Comparison of ENCODE assay signal across 9 cellular contexts in the genomic region with DNA sequence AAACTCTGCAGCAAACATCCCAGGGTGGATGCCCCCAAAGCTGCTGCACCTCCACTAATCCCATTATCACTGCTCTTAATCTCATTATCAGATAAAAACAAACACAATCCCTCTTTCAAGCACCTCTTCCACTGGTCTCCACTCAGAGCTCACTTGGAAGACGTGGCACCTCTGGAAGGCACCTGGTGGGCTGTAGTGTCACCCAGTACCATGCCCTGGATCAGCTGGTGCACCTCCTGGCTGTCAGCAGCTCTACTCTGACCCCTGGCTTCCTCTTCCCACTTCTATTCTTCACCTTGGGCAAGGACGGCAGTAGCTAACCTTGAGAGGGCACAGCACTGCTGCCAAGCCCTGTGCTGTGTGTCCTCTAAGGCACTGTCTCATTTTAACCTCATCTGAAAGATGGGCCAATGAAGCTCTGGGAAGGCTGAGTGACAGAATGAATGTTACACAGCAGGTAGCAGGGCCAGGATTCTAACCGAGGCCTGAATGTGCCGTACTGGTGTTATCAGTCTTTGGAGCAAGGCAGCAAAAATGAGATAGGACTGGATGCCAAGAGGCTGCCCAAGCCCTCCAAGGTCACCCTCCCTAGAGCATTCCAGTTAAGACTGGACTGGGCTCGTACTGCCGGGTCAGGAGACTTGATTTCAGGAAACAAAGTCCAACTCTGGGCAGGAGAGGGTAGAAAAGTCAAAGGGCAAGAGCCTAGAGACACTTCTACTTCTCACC. TPM values are rescaled to one million over a fixed set of nuclear protein-coding genes. Genes with fewer than 3 reads are reported as not detected.
DNase-seq lines count a peak whose midpoint lies in the region; ATAC-seq, FAIRE-seq and TF ChIP-seq lines count a peak whose summit lies in the region.
"Had no signal": no experiment of that assay in that cellular context is flagged by ENCODE, and none has a peak within 500 bp of the region (broad histone marks: within the 10 kb centered on the region; RNA-seq: fewer than 3 reads in every experiment).

No MANE protein-coding gene starts in this region.

- peaks cover 87 to 88% of the 10 kb centered on the region in 2 donors for H3K4me1 Mint-ChIP-seq in natural killer cell

- intact Hi-C loops in IMR-90 (cut with micrococcal nuclease), result loop anchor here (5.0 kb wide), 2 partner anchors 33 to 43 kb away; no protein-coding TSS in a partner anchor
- intact Hi-C loops in natural killer cell (cut with micrococcal nuclease), result loop anchor here (5.0 kb wide), 1 partner anchor 33 kb away; no protein-coding TSS in a partner anchor

- peak overlapping the region; percentile 39; the same call in 2 of the 3 replicates for H3K4me2 ChIP-seq in A549
- H3K4me2 ChIP-seq in IMR-90 (ENCODE audit: low read depth, low read length), result peak overlapping the region; percentile 10; the same call in 1 of the 2 replicates

- no peaks in the 10 kb centered on the region for H3K27me3 Mint-ChIP-seq in natural killer cell (ENCODE audit: low read depth in 2 of 2)

- in situ Hi-C loops in IMR-90 (cut with MboI; ENCODE audit: low sequenced_read_pairs), result no loop called here

- H2BK15ac ChIP-seq in IMR-90 (ENCODE audit: low read depth, low read length), result no peak overlapping the region

- FAIRE-seq in A549 (lab: Jason Lieb, UNC), result no peak
- no peak for FAIRE-seq in urothelium cell line (lab: Jason Lieb, UNC)

- no peak for DNase-seq in A549 (ENCODE audit: low read depth in 1 of 2, low spot score in 1 of 2)
- no peak for DNase-seq in IMR-90
- DNase-seq in natural killer cell, result no peak
- DNase-seq in urothelium cell line (ENCODE audit: low spot score), result no peak
- no peak for DNase-seq in NCI-H1092 (lab: John Stamatoyannopoulos, UW)
- DNase-seq: KBM-7 had no signal

- no peak overlapping the region for H3K9ac ChIP-seq in IMR-90 (ENCODE audit: low read depth, low read length)

- no peak overlapping the region for H2BK20ac ChIP-seq in IMR-90 (ENCODE audit: low read depth, low read length)

- H4K8ac ChIP-seq in IMR-90 (ENCODE audit: low read depth in 2 of 2, low read length in 2 of 2), result no peak overlapping the region

- H2AK5ac ChIP-seq in IMR-90 (ENCODE audit: low read depth, low read length), result no peak overlapping the region

- ATAC-seq in A549, result peak; percentile 34 to 55; a peak in 3 of 6 replicates
- ATAC-seq in IMR-90 (ENCODE audit: low read depth), result no peak
- peak; percentile 25 to 47 (median 45) for ATAC-seq in natural killer cell
- no peak for ATAC-seq in HG02981 (IDR thresholded peaks at IDR 0.05; ENCODE audit: unreplicated experiment)
- no peak for ATAC-seq in GM18868 (IDR thresholded peaks at IDR 0.05; ENCODE audit: unreplicated experiment)

- H3K9me3 ChIP-seq in A549 (no peaks in the 10 kb centered on the region), IMR-90 (ENCODE audit: control insufficient read depth, insufficient read depth, low read length) (no peaks in the 10 kb centered on the region), ectodermal cell (ENCODE audit: control insufficient read depth, low read length) (no peaks in the 10 kb centered on the region)

- peak overlapping the region; percentile 26 for H2AK9ac ChIP-seq in IMR-90 (replicated peaks; ENCODE audit: low read depth, low read length, poor library complexity)

- peak overlapping the region; percentile 15; the same call in 1 of the 2 replicates for H3K14ac ChIP-seq in IMR-90 (replicated peaks; ENCODE audit: low read depth, low read length)

- H3K9me1 ChIP-seq in IMR-90 (ENCODE audit: insufficient read depth, low read length), result peaks cover 52% of the 10 kb centered on the region

- no peak overlapping the region for H2BK120ac ChIP-seq in IMR-90 (ENCODE audit: low read depth, low read length)

- no peak overlapping the region for H2AFZ ChIP-seq in IMR-90 (replicated peaks; ENCODE audit: low read length, poor library complexity)

- H3K27me3 ChIP-seq in IMR-90 (ENCODE audit: control insufficient read depth, insufficient read depth, low read length) (no peaks in the 10 kb centered on the region), ectodermal cell (ENCODE audit: control insufficient read depth, insufficient read depth, low read length, poor library complexity, severe bottlenecking) (no peaks in the 10 kb centered on the region)

- no peak overlapping the region for H2BK5ac ChIP-seq in IMR-90 (ENCODE audit: low read depth, low read length, poor library complexity, severe bottlenecking)

- H4K5ac ChIP-seq in IMR-90 (ENCODE audit: low read depth, low read length), result no peak overlapping the region

- 63% methylated on average over 6 of the region's 6 CpGs for WGBS in A549 (ENCODE audit: missing lambda C conversion rate)
- 47% methylated on average over 2 of the region's 6 CpGs; no CpG with 5 or more reads in 1 of the 2 experiments for WGBS in IMR-90 (ENCODE audit: extremely low coverage in 2 of 2, insufficient read length in 1 of 2), 2 experiments
- 64 to 72% methylated on average over 6 of the region's 6 CpGs for WGBS in ectodermal cell, 2 experiments

- H3K4me3 ChIP-seq in A549 (no peak overlapping the region), IMR-90 (ENCODE audit: insufficient read depth, low read depth, low read length) (no peak overlapping the region), ectodermal cell (ENCODE audit: insufficient read depth, low read depth, low read length) (no peak overlapping the region)

- CTCF ChIA-PET in A549 (lab: Yijun Ruan, JAX) (interaction anchor here (1.1 kb wide), 1 partner anchor 18 kb away, joined by 3 read pairs; no protein-coding TSS in a partner anchor), IMR-90 (lab: Yijun Ruan, JAX) (interaction anchor here (0.6 kb wide), 1 partner anchor 18 kb away, joined by 6 read pairs; no protein-coding TSS in a partner anchor)

- no peak overlapping the region for H3K4ac ChIP-seq in IMR-90 (ENCODE audit: low read depth, low read length)

- no peak for TF ChIP-seq CTCF in A549 (IDR thresholded peaks at IDR 0.05)
- no peak for TF ChIP-seq CTCF in IMR-90 (conservative IDR thresholded peaks at IDR 0.05; ENCODE audit: low read depth, low read length)
- TF ChIP-seq CTCF in natural killer cell (IDR thresholded peaks at IDR 0.05), result no peak

- BruUV-seq in IMR-90 (replicated peaks; lab: Mats Ljungman, UMichigan), result no TSS peak

- 0 out of 2 replicates have a peak overlapping the region, but pooled peaks have one; percentile 64 for H3K23ac ChIP-seq in IMR-90 (ENCODE audit: low read depth, low read length)

- no peak for TF ChIP-seq POLR2A in A549 (IDR thresholded peaks at IDR 0.05; ENCODE audit: low read length)
- TF ChIP-seq POLR2A in IMR-90 (IDR thresholded peaks at IDR 0.05; ENCODE audit: low read depth, low read length), result no peak

- TF ChIP-seq EP300 in A549 (IDR thresholded peaks at IDR 0.05), result no peak

- peak overlapping the region; percentile 35 to 48; a peak in 3 of 6 replicates for H3K27ac ChIP-seq in A549
- no peak overlapping the region for H3K27ac ChIP-seq in IMR-90 (ENCODE audit: insufficient read depth, low read length)
- H3K27ac ChIP-seq in ectodermal cell (ENCODE audit: insufficient read depth, low read depth, low read length, poor library complexity, severe bottlenecking), result peak overlapping the region; percentile 39

- dilution Hi-C loops in IMR-90 (cut with HindIII; ENCODE audit: low sequenced_read_pairs, unreplicated experiment), result no loop called here

- H3K4me1 ChIP-seq in A549, result peaks cover 88% of the 10 kb centered on the region
- H3K4me1 ChIP-seq in IMR-90 (ENCODE audit: control insufficient read depth, insufficient read depth, low read length), result peaks cover 35% of the 10 kb centered on the region
- peaks cover 15% of the 10 kb centered on the region for H3K4me1 ChIP-seq in ectodermal cell (ENCODE audit: control insufficient read depth, insufficient read depth, low read length)

- H3K18ac ChIP-seq in IMR-90 (ENCODE audit: low read depth, low read length), result no peak overlapping the region

- peak overlapping the region; percentile 40 for H3K4me3 Mint-ChIP-seq in natural killer cell

- TF ChIP-seq RAD21 in A549 (conservative IDR thresholded peaks at IDR 0.05 in 1 of 2, IDR thresholded peaks at IDR 0.05 in 1 of 2), result no peak
- no peak for TF ChIP-seq RAD21 in IMR-90 (IDR thresholded peaks at IDR 0.05; ENCODE audit: low read length)

- peaks cover 0 to 59% of the 10 kb centered on the region in 2 experiments; a peak in 2 of 4 replicates for H3K79me1 ChIP-seq in IMR-90 (ENCODE audit: low read depth in 1 of 2, low read length in 2 of 2)

- POLR2A ChIA-PET in A549 (lab: Yijun Ruan, JAX) (interaction anchor here (0.6 kb wide), 1 partner anchor 23 kb away, joined by 3 read pairs; no protein-coding TSS in a partner anchor), IMR-90 (lab: Charles Lee; ENCODE audit: unreplicated experiment) (no interaction called here)

- H3K36me3 Mint-ChIP-seq in natural killer cell, result no peaks in the 10 kb centered on the region

- no peaks in the 10 kb centered on the region for H3K36me3 ChIP-seq in IMR-90 (ENCODE audit: control insufficient read depth, insufficient read depth, low read length)
- no peaks in the 10 kb centered on the region for H3K36me3 ChIP-seq in ectodermal cell (ENCODE audit: control insufficient read depth, insufficient read depth, low read length)

- H3K56ac ChIP-seq in IMR-90 (ENCODE audit: extremely low read depth, insufficient read depth, low read length), result no peak overlapping the region

- H3K27ac Mint-ChIP-seq in natural killer cell, result peak overlapping the region; percentile 80 to 88

- H4K20me1 ChIP-seq in IMR-90 (ENCODE audit: insufficient read depth, low read length), result peaks cover 96% of the 10 kb centered on the region

- H3K9me3 Mint-ChIP-seq in natural killer cell, result no peaks in the 10 kb centered on the region

- no peak overlapping the region for H4K91ac ChIP-seq in IMR-90 (ENCODE audit: insufficient read depth, low read depth, low read length)

RNA-seq across cellular contexts. Expression of gene BRD4, which starts 7.4 kb away (rescaled TPM):
- polyA plus RNA-seq in A549 (2011; rRNA removed) (8.3 and 11.8 TPM in 2 replicates), A549 (2017; fragmentation: RNase III; extraction: RNeasy Plus Mini Kit Qiagen cat#74134 plus additional on column Dnase treatment) (22.5 to 23.3 TPM (median 23.1 TPM) in 3 replicates), IMR-90 (2012; rRNA removed) (19.9 and 21.1 TPM in 2 replicates)
- 8.9 and 12.2 TPM in 2 replicates for polyA plus RNA-seq in A549 (2012; cell fraction: cytosol; rRNA removed)
- polyA plus RNA-seq in A549 (2012; cell fraction: nucleus; rRNA removed), result 21.4 and 21.7 TPM in 2 replicates
- 30.4 and 34.7 TPM in 2 replicates for polyA minus RNA-seq in A549 (2011; rRNA and poly(A)+ RNA removed)
- total RNA-seq in IMR-90 (2012; rRNA removed) (7.0 and 7.2 TPM in 2 replicates), natural killer cell (100 to 1,000 TPM in 1 of 3 donors, 10 to 100 TPM in 2; 91.9 to 116 (median 98.3) TPM)
- 9.0 and 15.0 TPM in 2 replicates for polyA plus RNA-seq in IMR-90 (2012; cell fraction: cytosol; rRNA removed)
- 29.5 and 41.2 TPM in 2 replicates for polyA plus RNA-seq in IMR-90 (2012; cell fraction: nucleus; rRNA removed; ENCODE audit: low replicate concordance)
- 103 TPM for polyA plus RNA-seq in ectodermal cell (2013, experiment 1 of 4)
- 100 TPM for polyA plus RNA-seq in ectodermal cell (2013, experiment 2 of 4)
- polyA plus RNA-seq in ectodermal cell (2013, experiment 3 of 4), result 71.5 TPM
- 79.4 TPM for polyA plus RNA-seq in ectodermal cell (2013, experiment 4 of 4)

RNA-seq across cellular contexts. Expression of gene AKAP8, which starts 54.6 kb away (rescaled TPM):
- polyA plus RNA-seq in A549 (2011; rRNA removed), result 13.5 and 16.2 TPM in 2 replicates
- polyA plus RNA-seq in A549 (2012; cell fraction: cytosol; rRNA removed), result 13.7 and 15.6 TPM in 2 replicates
- polyA plus RNA-seq in A549 (2012; cell fraction: nucleus; rRNA removed), result 30.6 and 37.9 TPM in 2 replicates
- polyA plus RNA-seq in A549 (2017; fragmentation: RNase III; extraction: RNeasy Plus Mini Kit Qiagen cat#74134 plus additional on column Dnase treatment), result 16.2 to 17.7 TPM (median 17.3 TPM) in 3 replicates
- polyA minus RNA-seq in A549 (2011; rRNA and poly(A)+ RNA removed), result 7.4 and 9.3 TPM in 2 replicates
- total RNA-seq in IMR-90 (2012; rRNA removed), result 12.2 and 16.9 TPM in 2 replicates
- 13.4 and 14.8 TPM in 2 replicates for polyA plus RNA-seq in IMR-90 (2012; rRNA removed)
- polyA plus RNA-seq in IMR-90 (2012; cell fraction: cytosol; rRNA removed), result 7.5 and 7.6 TPM in 2 replicates
- polyA plus RNA-seq in IMR-90 (2012; cell fraction: nucleus; rRNA removed; ENCODE audit: low replicate concordance), result 49.7 and 58.6 TPM in 2 replicates
- 26.3 TPM for polyA plus RNA-seq in ectodermal cell (2013, experiment 1 of 4)
- polyA plus RNA-seq in ectodermal cell (2013, experiment 2 of 4), result 26.6 TPM
- polyA plus RNA-seq in ectodermal cell (2013, experiment 3 of 4), result 21.4 TPM
- polyA plus RNA-seq in ectodermal cell (2013, experiment 4 of 4), result 20.3 TPM
- total RNA-seq in natural killer cell, result 10 to 100 TPM; 65.3 to 87.6 (median 76.9) TPM

Comparison
In these comparisons a context has a peak if more than half of its experiments do, and no peak if none do; other contexts are left out.
1. ATAC-seq: peak in A549 (2 of 2) and natural killer cell (3 of 3); none in IMR-90 (single experiment), HG02981 (single experiment) and GM18868 (single experiment).
2. RNA of gene BRD4, which starts 7.4 kb away (total RNA-seq): 91.9 to 116 TPM in natural killer cell; 7.0 to 7.2 TPM in IMR-90; every median in the first group is over 10 times any median in the second.